1 cellular context compared by ENCODE assay signal in the genomic region with DNA sequence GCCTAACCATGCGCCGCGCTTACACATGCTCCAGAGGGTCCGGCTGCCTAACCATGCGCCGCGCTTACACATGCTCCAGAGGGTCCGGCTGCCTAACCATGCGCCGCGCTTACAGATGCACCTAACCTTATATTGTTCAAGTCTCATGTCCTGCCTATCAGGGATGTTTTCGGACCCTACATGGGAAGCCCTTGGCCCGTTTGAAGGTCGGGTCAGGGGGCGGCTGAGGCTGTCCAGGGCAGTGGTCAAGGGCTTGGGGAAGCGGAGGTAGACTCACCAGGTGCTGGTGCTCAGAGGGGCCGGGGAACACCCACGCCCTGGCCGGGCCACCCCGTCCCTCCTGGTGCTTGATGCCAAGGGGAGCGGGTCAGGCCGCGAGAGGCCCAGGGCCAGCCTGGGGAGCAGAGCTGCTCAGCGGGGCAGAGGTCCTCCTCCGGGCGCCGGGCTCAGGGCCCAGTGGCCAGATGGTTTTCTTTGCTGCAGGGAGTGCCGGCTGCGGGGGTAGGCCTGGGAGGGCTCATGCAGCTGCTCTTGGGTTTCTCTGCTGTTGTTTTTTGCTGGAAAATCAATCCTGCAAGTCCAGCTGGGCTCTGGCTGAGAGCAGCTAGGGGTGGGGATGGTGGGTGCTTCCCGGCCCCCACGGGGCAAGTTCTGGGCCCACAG.
TF ChIP-seq lines count a peak whose summit lies in the region.

No MANE protein-coding gene starts in this region.

TF ChIP-seq in IMR-90, 13 proteins besides CTCF, POLR2A, EP300 and RAD21 (continued from another document):
- TF ChIP-seq NFE2L2 (IDR thresholded peaks at IDR 0.05; ENCODE audit: low read depth, low read length) (no peak), RCOR1 (IDR thresholded peaks at IDR 0.05; ENCODE audit: insufficient replicate concordance, low read length) (peak; percentile 67), FOS (IDR thresholded peaks at IDR 0.05; ENCODE audit: low read depth, low read length) (no peak), BHLHE40 (IDR thresholded peaks at IDR 0.05; ENCODE audit: low read depth, low read length) (no peak)
TF ChIP-seq in IMR-90: peak in this region for 2.
